In genomic region chr11:64876226-64876750, GRCh38 we compare ENCODE assay signal across 8 cellular contexts. TPM values are rescaled to one million over a fixed set of nuclear protein-coding genes. Genes with fewer than 3 reads are reported as not detected.
A peak's percentile ranks its signal among the peaks of the same experiment; 100 is the strongest.
DNase-seq lines count a peak whose midpoint lies in the region; ATAC-seq and TF ChIP-seq lines count a peak whose summit lies in the region.

No MANE protein-coding gene starts in this region.

- no peak for ATAC-seq in HG02884 (IDR thresholded peaks at IDR 0.05; ENCODE audit: unreplicated experiment)

- H3K4me1 Mint-ChIP-seq in HFFc6 (ENCODE audit: low read depth): peaks cover 70% of the 10 kb centered on the region
- peaks cover 83% of the 10 kb centered on the region for H3K4me1 Mint-ChIP-seq in activated T-helper 1 cell treated with anti-CD3 and anti-CD28 coated beads, Interleukin-12 subunit alpha, Interleukin-12 subunit beta, Interleukin-2, Interleukin-4 antibody, amounts not matched to agents 30 ng/mL and 10 ng/mL and 1 ng/mL, durations not matched to agents 14 hours and 24 hours and 36 hours (ENCODE audit: low read depth)

- H3K27me3 Mint-ChIP-seq in HFFc6 (ENCODE audit: insufficient read depth): peaks cover 14% of the 10 kb centered on the region
- H3K27me3 Mint-ChIP-seq in activated T-helper 1 cell treated with anti-CD3 and anti-CD28 coated beads, Interleukin-12 subunit alpha, Interleukin-12 subunit beta, Interleukin-2, Interleukin-4 antibody, amounts not matched to agents 30 ng/mL and 10 ng/mL and 1 ng/mL, durations not matched to agents 14 hours and 24 hours and 36 hours (ENCODE audit: insufficient read depth): no peaks in the 10 kb centered on the region

- no peaks in the 10 kb centered on the region for H3K9me3 Mint-ChIP-seq in HFFc6
- no peaks in the 10 kb centered on the region for H3K9me3 Mint-ChIP-seq in activated T-helper 1 cell treated with anti-CD3 and anti-CD28 coated beads, Interleukin-12 subunit alpha, Interleukin-12 subunit beta, Interleukin-2, Interleukin-4 antibody, amounts not matched to agents 30 ng/mL and 10 ng/mL and 1 ng/mL, durations not matched to agents 14 hours and 24 hours and 36 hours

- peaks cover 51% of the 10 kb centered on the region for H3K36me3 Mint-ChIP-seq in HFFc6 (ENCODE audit: low read depth)
- H3K36me3 Mint-ChIP-seq in activated T-helper 1 cell treated with anti-CD3 and anti-CD28 coated beads, Interleukin-12 subunit alpha, Interleukin-12 subunit beta, Interleukin-2, Interleukin-4 antibody, amounts not matched to agents 30 ng/mL and 10 ng/mL and 1 ng/mL, durations not matched to agents 14 hours and 24 hours and 36 hours (ENCODE audit: low read depth): peaks cover 41% of the 10 kb centered on the region

- peak overlapping the region; percentile 91 for H3K27ac Mint-ChIP-seq in HFFc6
- peak overlapping the region; percentile 73 for H3K27ac Mint-ChIP-seq in activated T-helper 1 cell treated with anti-CD3 and anti-CD28 coated beads, Interleukin-12 subunit alpha, Interleukin-12 subunit beta, Interleukin-2, Interleukin-4 antibody, amounts not matched to agents 30 ng/mL and 10 ng/mL and 1 ng/mL, durations not matched to agents 14 hours and 24 hours and 36 hours

- peak overlapping the region; percentile 99 for H3K4me3 Mint-ChIP-seq in HFFc6
- peak overlapping the region; percentile 99 for H3K4me3 Mint-ChIP-seq in activated T-helper 1 cell treated with anti-CD3 and anti-CD28 coated beads, Interleukin-12 subunit alpha, Interleukin-12 subunit beta, Interleukin-2, Interleukin-4 antibody, amounts not matched to agents 30 ng/mL and 10 ng/mL and 1 ng/mL, durations not matched to agents 14 hours and 24 hours and 36 hours

- DNase-seq in HFFc6 (no peak), hypothalamus (lab: John Stamatoyannopoulos, UW) (peak in 29 of 51 donors; percentile 15 to 70 (median 42)), GM19240 (ENCODE audit: insufficient read length, low spot score) (no peak), NCI-H2081 treated with DMSO at 0.1 percent for 48 hours (lab: John Stamatoyannopoulos, UW) (no peak), cerebellar nuclear complex (lab: John Stamatoyannopoulos, UW) (no peak)
- DNase-seq in activated T-helper 1 cell treated with anti-CD3 and anti-CD28 coated beads, Interleukin-12 subunit alpha, Interleukin-12 subunit beta, Interleukin-2, Interleukin-4 antibody, amounts not matched to agents 30 ng/mL and 10 ng/mL and 1 ng/mL, durations not matched to agents 14 hours and 24 hours and 36 hours (ENCODE audit: low spot score): peak; percentile 24
- DNase-seq in stimulated activated CD8-positive, alpha-beta memory T cell treated with anti-CD3 and anti-CD28 coated beads, Interleukin-4, amount 100 ng/mL, for 48 hours: peak; percentile 70

- intact Hi-C loops in activated T-helper 1 cell treated with anti-CD3 and anti-CD28 coated beads, Interleukin-12 subunit alpha, Interleukin-12 subunit beta, Interleukin-2, Interleukin-4 antibody, amounts not matched to agents 30 ng/mL and 10 ng/mL and 1 ng/mL, durations not matched to agents 14 hours and 24 hours and 36 hours (cut with micrococcal nuclease): loop anchor here (5.0 kb wide), 3 partner anchors 74 to 696 kb away; partner anchors contain the start of genes FAM89B, MAP4K2 and ZNRD2

- TF ChIP-seq CTCF in HFFc6 (IDR thresholded peaks at IDR 0.05): no peak

RNA-seq across cellular contexts. Expression of gene EHD1, which starts 2.1 kb away (rescaled TPM):
- 100 to 1,000 TPM; 189 to 227 (median 197) TPM for total RNA-seq in HFFc6 (2021; fragmentation: NEBNext Ultra II Directional; extraction: Animal tissue kit (Norgen Biotek cat#: 25700))
- total RNA-seq in activated T-helper 1 cell treated with anti-CD3 and anti-CD28 coated beads, Interleukin-12 subunit alpha, Interleukin-12 subunit beta, Interleukin-2, Interleukin-4 antibody, amounts not matched to agents 30 ng/mL and 10 ng/mL and 1 ng/mL, durations not matched to agents 14 hours and 24 hours and 36 hours: 88.0 and 96.9 TPM in 2 replicates

RNA-seq across cellular contexts. Expression of gene CDC42BPG, which starts 31.8 kb away (rescaled TPM):
- total RNA-seq in HFFc6 (2021; fragmentation: NEBNext Ultra II Directional; extraction: Animal tissue kit (Norgen Biotek cat#: 25700)): under 1 TPM in 5 of 6 experiments, not detected in 1; 0.02 to 0.21 (median 0.05) TPM
- total RNA-seq in activated T-helper 1 cell treated with anti-CD3 and anti-CD28 coated beads, Interleukin-12 subunit alpha, Interleukin-12 subunit beta, Interleukin-2, Interleukin-4 antibody, amounts not matched to agents 30 ng/mL and 10 ng/mL and 1 ng/mL, durations not matched to agents 14 hours and 24 hours and 36 hours: 0.29 and 0.44 TPM in 2 replicates

RNA-seq across cellular contexts. Expression of gene ATG2A, which starts 40.7 kb away (rescaled TPM):
- total RNA-seq in HFFc6 (2021; fragmentation: NEBNext Ultra II Directional; extraction: Animal tissue kit (Norgen Biotek cat#: 25700)): 10 to 100 TPM; 19.0 to 21.7 (median 20.0) TPM
- total RNA-seq in activated T-helper 1 cell treated with anti-CD3 and anti-CD28 coated beads, Interleukin-12 subunit alpha, Interleukin-12 subunit beta, Interleukin-2, Interleukin-4 antibody, amounts not matched to agents 30 ng/mL and 10 ng/mL and 1 ng/mL, durations not matched to agents 14 hours and 24 hours and 36 hours: 24.6 and 24.9 TPM in 2 replicates

RNA-seq across cellular contexts. Expression of gene PPP2R5B, which starts 48.2 kb away (rescaled TPM):
- total RNA-seq in HFFc6 (2021; fragmentation: NEBNext Ultra II Directional; extraction: Animal tissue kit (Norgen Biotek cat#: 25700)): 10 to 100 TPM; 16.2 to 28.1 (median 19.6) TPM
- total RNA-seq in activated T-helper 1 cell treated with anti-CD3 and anti-CD28 coated beads, Interleukin-12 subunit alpha, Interleukin-12 subunit beta, Interleukin-2, Interleukin-4 antibody, amounts not matched to agents 30 ng/mL and 10 ng/mL and 1 ng/mL, durations not matched to agents 14 hours and 24 hours and 36 hours: 7.3 and 14.0 TPM in 2 replicates

RNA-seq across cellular contexts. Expression of gene GPHA2, which starts 59.4 kb away (rescaled TPM):
- not detected for total RNA-seq in HFFc6 (2021; fragmentation: NEBNext Ultra II Directional; extraction: Animal tissue kit (Norgen Biotek cat#: 25700))
- total RNA-seq in activated T-helper 1 cell treated with anti-CD3 and anti-CD28 coated beads, Interleukin-12 subunit alpha, Interleukin-12 subunit beta, Interleukin-2, Interleukin-4 antibody, amounts not matched to agents 30 ng/mL and 10 ng/mL and 1 ng/mL, durations not matched to agents 14 hours and 24 hours and 36 hours: not detected in 2 replicates

Comparison
In these comparisons a context has a peak if more than half of its experiments do, and no peak if none do; other contexts are left out.
1. DNase-seq: peak in activated T-helper 1 cell treated with anti-CD3 and anti-CD28 coated beads, Interleukin-12 subunit alpha, Interleukin-12 subunit beta, Interleukin-2, Interleukin-4 antibody, amounts not matched to agents 30 ng/mL and 10 ng/mL and 1 ng/mL, durations not matched to agents 14 hours and 24 hours and 36 hours (single experiment), hypothalamus (29 of 51) and stimulated activated CD8-positive, alpha-beta memory T cell treated with anti-CD3 and anti-CD28 coated beads, Interleukin-4, amount 100 ng/mL, for 48 hours (single experiment); none in HFFc6 (single experiment), GM19240 (single experiment), NCI-H2081 treated with DMSO at 0.1 percent for 48 hours (single experiment) and cerebellar nuclear complex (0 of 2).